Comparison of ENCODE assay signal across 7 cellular contexts in genomic region chr6:26087284-26088115, GRCh38. TPM values are rescaled to one million over a fixed set of nuclear protein-coding genes. Genes with fewer than 3 reads are reported as not detected.
DNase-seq lines count a peak whose midpoint lies in the region; ATAC-seq and TF ChIP-seq lines count a peak whose summit lies in the region.

TSS of gene HFE (plus strand) at chr6:26087429. CDS start at chr6:26087441, 12 bp downstream.

- peak within 1 kb of the TSS; percentile 80 for H3K4me3 ChIP-seq in OCI-LY3 (ENCODE audit: low read length)
- peak within 1 kb of the TSS; percentile 54 to 77 (median 72) for H3K4me3 ChIP-seq in heart right ventricle
- peak within 1 kb of the TSS; percentile 68 for H3K4me3 ChIP-seq in ovary

- peaks cover 20% of the 10 kb centered on the region for H3K4me1 ChIP-seq in OCI-LY3 (ENCODE audit: low read length)
- H3K4me1 ChIP-seq in heart right ventricle, result peaks cover 5 to 30% (median 20%) of the 10 kb centered on the region in 9 donors
- no peaks in the 10 kb centered on the region for H3K4me1 ChIP-seq in ovary (ENCODE audit: insufficient read depth)

- TF ChIP-seq POLR2A in GM18505 (IDR thresholded peaks at IDR 0.05; ENCODE audit: borderline replicate concordance, extremely low read depth, insufficient read depth, insufficient read length) (peak; percentile 5), ovary (IDR thresholded peaks at IDR 0.05) (no peak)

- peaks cover 7% of the 10 kb centered on the region for H3K36me3 ChIP-seq in OCI-LY3 (replicated peaks; ENCODE audit: low read depth, low read length)
- no peaks in the 10 kb centered on the region for H3K36me3 ChIP-seq in heart right ventricle
- no peaks in the 10 kb centered on the region for H3K36me3 ChIP-seq in ovary

- H3K9ac ChIP-seq in OCI-LY3 (ENCODE audit: low read length), result peak within 1 kb of the TSS; percentile 81

- no peaks in the 10 kb centered on the region for H4K20me1 ChIP-seq in OCI-LY3 (ENCODE audit: insufficient read depth, low read length)

- ATAC-seq in GM18505 (IDR thresholded peaks at IDR 0.05; ENCODE audit: unreplicated experiment) (no peak), heart right ventricle (peak; percentile 61 to 86 (median 76)), HG02981 (IDR thresholded peaks at IDR 0.05; ENCODE audit: unreplicated experiment) (no peak)

- WGBS in adipose tissue, 3 donors, result 1% methylated on average over 41 of the region's 41 CpGs
- WGBS in heart right ventricle, 2 donors, result 3% methylated on average over 41 of the region's 41 CpGs
- WGBS in ovary, 3 donors, result 1 to 2% (median 1%) methylated on average over 41 of the region's 41 CpGs

- H3K79me2 ChIP-seq in OCI-LY3 (ENCODE audit: low read length), result no peaks in the 10 kb centered on the region

- no peaks in the 10 kb centered on the region for H3K9me3 ChIP-seq in OCI-LY3 (ENCODE audit: insufficient read depth, low read length)
- H3K9me3 ChIP-seq in heart right ventricle, result no peaks in the 10 kb centered on the region
- no peaks in the 10 kb centered on the region for H3K9me3 ChIP-seq in ovary

- H3K4me2 ChIP-seq in OCI-LY3 (ENCODE audit: low read length), result peak within 1 kb of the TSS; percentile 78

- intact Hi-C loops in heart right ventricle (cut with DNase I) (no loop called here), ovary (cut with DNase I) (no loop called here)

- peak; percentile 61 to 65 for DNase-seq in heart right ventricle
- peak; percentile 55 to 77 (median 69) for DNase-seq in ovary
- DNase-seq in 8988T, result no peak

- H2AFZ ChIP-seq in OCI-LY3 (ENCODE audit: low read depth, low read length), result peak within 1 kb of the TSS; percentile 77

- TF ChIP-seq CTCF in OCI-LY3 (IDR thresholded peaks at IDR 0.05; ENCODE audit: low read depth, low read length) (no peak), heart right ventricle (IDR thresholded peaks at IDR 0.05) (peak in 4 of 9 donors; percentile 2 to 34 (median 15)), ovary (IDR thresholded peaks at IDR 0.05) (peak in 1 of 3 donors; percentile 11)

- H3K27ac ChIP-seq in OCI-LY3 (ENCODE audit: low read length) (peak within 1 kb of the TSS; percentile 44), adipose tissue (ENCODE audit: low read depth, low read length) (peak within 1 kb of the TSS; percentile 61), heart right ventricle (peak within 1 kb of the TSS; percentile 35 to 93 (median 86)), ovary (peak within 1 kb of the TSS; percentile 52 to 91)

- TF ChIP-seq EP300 in ovary (IDR thresholded peaks at IDR 0.05), result no peak

- no peaks in the 10 kb centered on the region for H3K27me3 ChIP-seq in OCI-LY3 (ENCODE audit: low read depth, low read length)
- no peaks in the 10 kb centered on the region for H3K27me3 ChIP-seq in heart right ventricle
- H3K27me3 ChIP-seq in ovary, result no peaks in the 10 kb centered on the region

RNA-seq across cellular contexts. Expression of gene HFE, which starts in this region (rescaled TPM):
- polyA plus RNA-seq in adipose tissue, result 1 to 10 TPM; 2.6 to 6.1 (median 3.3) TPM
- 1 to 10 TPM; 2.4 to 7.7 (median 4.7) TPM for total RNA-seq in heart right ventricle
- polyA plus RNA-seq in heart right ventricle, result 1 to 10 TPM; 1.4 to 2.5 TPM
- total RNA-seq in ovary, result 1 to 10 TPM; 3.6 to 9.0 (median 7.4) TPM
- 10 to 100 TPM in 1 of 2 donors, 1 to 10 TPM in 1; 5.8 to 25.8 TPM for polyA plus RNA-seq in ovary

Comparison
In these comparisons a context has a peak if more than half of its experiments do, and no peak if none do; other contexts are left out.
1. ATAC-seq: peak in heart right ventricle (8 of 8); none in GM18505 (single experiment) and HG02981 (single experiment).
2. Peak in every context shown above with its lines, with median percentiles within 50 percentile points of each other: H3K27ac ChIP-seq and H3K4me3 ChIP-seq.